8 cellular contexts compared by ENCODE assay signal in genomic region chr9:104093647-104094533, GRCh38. TPM values are rescaled to one million over a fixed set of nuclear protein-coding genes. Genes with fewer than 3 reads are reported as not detected.
DNase-seq lines count a peak whose midpoint lies in the region; ATAC-seq and TF ChIP-seq lines count a peak whose summit lies in the region.

Gene SMC2 (plus strand): TSS chr9:104094309. CDS start chr9:104095385, 1,076 bp downstream.

- peak; percentile 89 for ATAC-seq in HG02623 (IDR thresholded peaks at IDR 0.05; ENCODE audit: unreplicated experiment)

- WGBS in thyroid gland, 2 donors, result 0% methylated on average over 39 to 42 of the region's 58 CpGs

- H3K9me3 Mint-ChIP-seq in activated naive CD8-positive, alpha-beta T cell treated with anti-CD3 and anti-CD28 coated beads for 36 hours, result no peaks in the 10 kb centered on the region
- no peaks in the 10 kb centered on the region for H3K9me3 Mint-ChIP-seq in osteocyte (ENCODE audit: unreplicated experiment)

- H3K4me3 Mint-ChIP-seq in activated naive CD8-positive, alpha-beta T cell treated with anti-CD3 and anti-CD28 coated beads for 36 hours, result peak within 1 kb of the TSS; percentile 95
- peak within 1 kb of the TSS; percentile 99 for H3K4me3 Mint-ChIP-seq in osteocyte (ENCODE audit: unreplicated experiment)

- H3K27ac ChIP-seq in thyroid gland, result peak within 1 kb of the TSS; percentile 93 to 97 (median 94)

- TF ChIP-seq CTCF in GM10248 (IDR thresholded peaks at IDR 0.05; ENCODE audit: control extremely low read depth, extremely low read depth, low read depth, missing control alignments), result no peak
- TF ChIP-seq CTCF in osteocyte (IDR thresholded peaks at IDR 0.05), result no peak
- no peak for TF ChIP-seq CTCF in thyroid gland (IDR thresholded peaks at IDR 0.05)

- no peaks in the 10 kb centered on the region for H3K9me3 ChIP-seq in thyroid gland

- H3K4me1 Mint-ChIP-seq in activated naive CD8-positive, alpha-beta T cell treated with anti-CD3 and anti-CD28 coated beads for 36 hours, result peaks cover 32% of the 10 kb centered on the region
- peaks cover 32% of the 10 kb centered on the region for H3K4me1 Mint-ChIP-seq in osteocyte (ENCODE audit: unreplicated experiment)

- H3K27ac Mint-ChIP-seq in activated naive CD8-positive, alpha-beta T cell treated with anti-CD3 and anti-CD28 coated beads for 36 hours, result peak within 1 kb of the TSS; percentile 99
- peak within 1 kb of the TSS; percentile 99 for H3K27ac Mint-ChIP-seq in osteocyte (ENCODE audit: unreplicated experiment)

- H3K36me3 ChIP-seq in thyroid gland, result no peaks in the 10 kb centered on the region

- TF ChIP-seq POLR2A in thyroid gland (IDR thresholded peaks at IDR 0.05), result peak in 1 of 2 donors; percentile 88

- POLR2A ChIA-PET in GM10248 (lab: Yijun Ruan, JAX), result no interaction called here

- H3K27me3 ChIP-seq in thyroid gland, result no peaks in the 10 kb centered on the region

- DNase-seq in GM10248 (ENCODE audit: extremely low spot score), result peak; percentile 91
- DNase-seq in NCI-H1105 (lab: John Stamatoyannopoulos, UW), result peak; percentile 93
- DNase-seq in SKM-1 treated with dmso at 0.1 percent for 144 hours (lab: John Stamatoyannopoulos, UW; ENCODE audit: unreplicated experiment), result peak; percentile 61
- peak; percentile 91 for DNase-seq in activated naive CD8-positive, alpha-beta T cell treated with anti-CD3 and anti-CD28 coated beads for 36 hours
- peak; percentile 87 to 98 (median 94) for DNase-seq in head of caudate nucleus
- DNase-seq in osteocyte (ENCODE audit: extremely low spot score, unreplicated experiment), result peak; percentile 97
- DNase-seq in thyroid gland, result peak; percentile 92 to 94

- peak within 1 kb of the TSS; percentile 13 to 56 (median 54) for H3K4me3 ChIP-seq in thyroid gland (replicated peaks in 1 of 3)

- intact Hi-C loops in head of caudate nucleus (cut with DNase I) (no loop called here), thyroid gland (cut with DNase I) (no loop called here)

- no peaks in the 10 kb centered on the region for H3K27me3 Mint-ChIP-seq in activated naive CD8-positive, alpha-beta T cell treated with anti-CD3 and anti-CD28 coated beads for 36 hours
- no peaks in the 10 kb centered on the region for H3K27me3 Mint-ChIP-seq in osteocyte (ENCODE audit: unreplicated experiment)

- peaks cover 5 to 10% of the 10 kb centered on the region in 2 donors for H3K4me1 ChIP-seq in thyroid gland

- CTCF ChIA-PET in GM10248 (lab: Yijun Ruan, JAX), result interaction anchor here (0.8 to 1.3 kb wide), 3 partner anchors 18 to 649 kb away, joined by 3 to 4 read pairs (median 3); no protein-coding TSS in a partner anchor

- H3K36me3 Mint-ChIP-seq in activated naive CD8-positive, alpha-beta T cell treated with anti-CD3 and anti-CD28 coated beads for 36 hours, result peaks cover 26% of the 10 kb centered on the region
- peaks cover 2% of the 10 kb centered on the region for H3K36me3 Mint-ChIP-seq in osteocyte (ENCODE audit: unreplicated experiment)

RNA-seq across cellular contexts. Expression of gene SMC2, which starts in this region (rescaled TPM):
- total RNA-seq in activated naive CD8-positive, alpha-beta T cell treated with anti-CD3 and anti-CD28 coated beads for 36 hours, result 10 to 100 TPM; 69.3 to 71.6 TPM
- 11.7 and 13.1 TPM in 2 replicates for total RNA-seq in osteocyte
- total RNA-seq in thyroid gland, result 10 to 100 TPM in 1 of 4 donors, 1 to 10 TPM in 3; 7.8 to 10.6 (median 9.0) TPM

Comparison
In these comparisons a context has a peak if more than half of its experiments do, and no peak if none do; other contexts are left out.
1. Peak in every context shown above with its lines: DNase-seq, ATAC-seq, H3K4me3 ChIP-seq and H3K27ac ChIP-seq.